In genomic region chr4:112517911-112518310, GRCh38 we compare ENCODE assay signal across 19 cellular contexts. TPM values are rescaled to one million over a fixed set of nuclear protein-coding genes. Genes with fewer than 3 reads are reported as not detected.
DNase-seq lines count a peak whose midpoint lies in the region; ATAC-seq, FAIRE-seq and TF ChIP-seq lines count a peak whose summit lies in the region.
"Had no signal": no experiment of that assay in that cellular context is flagged by ENCODE, and none has a peak within 500 bp of the region (broad histone marks: within the 10 kb centered on the region; RNA-seq: fewer than 3 reads in every experiment).

No MANE protein-coding gene starts in this region.

- peaks cover 0 to 3% (median 2%) of the 10 kb centered on the region in 3 donors for H3K36me3 Mint-ChIP-seq in CD8-positive, alpha-beta memory T cell
- H3K36me3 Mint-ChIP-seq in activated B cell treated with CpG ODN at 0.5 μM for 24 hours (ENCODE audit: low read depth): peaks cover 2% of the 10 kb centered on the region
- H3K36me3 Mint-ChIP-seq in memory B cell: no peaks in the 10 kb centered on the region

- peaks cover 89% of the 10 kb centered on the region for H3K27me3 ChIP-seq in CD8-positive, alpha-beta memory T cell (ENCODE audit: insufficient read depth, low read length, poor library complexity, severe bottlenecking)
- peaks cover 0 to 62% of the 10 kb centered on the region in 2 donors for H3K27me3 ChIP-seq in body of pancreas
- peaks cover 16 to 100% (median 97%) of the 10 kb centered on the region in 45 donors for H3K27me3 ChIP-seq in dorsolateral prefrontal cortex

- 20 to 24% methylated on average over 3 of the region's 3 CpGs for WGBS in body of pancreas, 2 donors

- H3K9me3 ChIP-seq in CD8-positive, alpha-beta memory T cell (ENCODE audit: low read length): no peaks in the 10 kb centered on the region
- no peaks in the 10 kb centered on the region for H3K9me3 ChIP-seq in body of pancreas
- H3K9me3 ChIP-seq: heart left ventricle, MG63, Peyer's patch had no signal

- no peak for DNase-seq in CD8-positive, alpha-beta memory T cell
- DNase-seq in GM12891 (ENCODE audit: insufficient read length, low spot score) (no peak), activated B cell treated with CpG ODN at 0.5 μM for 24 hours (no peak), memory B cell (ENCODE audit: low spot score in 2 of 2) (no peak), NCI-H2171 treated with DMSO at 0.1 percent for 48 hours (lab: John Stamatoyannopoulos, UW) (no peak), body of pancreas (no peak), dorsolateral prefrontal cortex (no peak)
- DNase-seq: activated CD4-positive, CD25-positive, alpha-beta regulatory T cell; esophagus squamous epithelium; GOT3; heart left ventricle; kidney glomerular epithelial cell; MG63; midbrain; NCI-H2081; Peyer's patch; stimulated activated CD4-positive, alpha-beta T cell treated with anti-CD3 and anti-CD28 coated beads, Interleukin-12 subunit alpha, Interleukin-12 subunit beta, amount 100 ng/mL, for 4 hours; SW 1271 had no signal

- POLR2A ChIA-PET in CD8-positive, alpha-beta memory T cell (lab: Charles Lee): no interaction called here
- POLR2A ChIA-PET in activated B cell treated with CpG ODN at 0.5 μM for 24 hours (lab: Charles Lee): interaction anchor here (0.7 kb wide), 1 partner anchor 378 kb away, joined by 3 read pairs; no protein-coding TSS in a partner anchor

- peaks cover 35% of the 10 kb centered on the region for H3K4me1 ChIP-seq in CD8-positive, alpha-beta memory T cell (ENCODE audit: insufficient read depth, low read length)
- H3K4me1 ChIP-seq in body of pancreas: peaks cover 40% of the 10 kb centered on the region

- ATAC-seq in activated B cell treated with CpG ODN at 0.5 μM for 24 hours (ENCODE audit: low read depth) (no peak), memory B cell (ENCODE audit: low read depth) (no peak), body of pancreas (no peak)
- ATAC-seq: heart left ventricle had no signal

- no peaks in the 10 kb centered on the region for H3K36me3 ChIP-seq in CD8-positive, alpha-beta memory T cell (ENCODE audit: insufficient read depth, low read length)
- no peaks in the 10 kb centered on the region for H3K36me3 ChIP-seq in body of pancreas (replicated peaks in 1 of 2; ENCODE audit: insufficient read depth in 1 of 2, low read depth in 2 of 2)
- H3K36me3 ChIP-seq: esophagus squamous epithelium, heart left ventricle, MG63, Peyer's patch had no signal

- peaks cover 46 to 70% (median 66%) of the 10 kb centered on the region in 3 donors for H3K4me1 Mint-ChIP-seq in CD8-positive, alpha-beta memory T cell
- peaks cover 58% of the 10 kb centered on the region for H3K4me1 Mint-ChIP-seq in activated B cell treated with CpG ODN at 0.5 μM for 24 hours
- peaks cover 36% of the 10 kb centered on the region for H3K4me1 Mint-ChIP-seq in memory B cell

- no peak overlapping the region for H3K27ac ChIP-seq in CD8-positive, alpha-beta memory T cell (ENCODE audit: low read depth, low read length)
- no peak overlapping the region for H3K27ac ChIP-seq in body of pancreas
- H3K27ac ChIP-seq in dorsolateral prefrontal cortex: no peak overlapping the region
- H3K27ac ChIP-seq: esophagus squamous epithelium, heart left ventricle, Peyer's patch had no signal

- no peak for TF ChIP-seq CTCF in activated B cell treated with CpG ODN at 0.5 μM for 24 hours (IDR thresholded peaks at IDR 0.05)
- TF ChIP-seq CTCF in body of pancreas (IDR thresholded peaks at IDR 0.05): no peak
- TF ChIP-seq CTCF in dorsolateral prefrontal cortex (IDR thresholded peaks at IDR 0.05 in 54 of 56, conservative IDR thresholded peaks at IDR 0.05 in 2 of 56; ENCODE audit: low read depth in 1 of 56, partially characterized antibody in 56 of 56): no peak

- FAIRE-seq in GM12891 (lab: Jason Lieb, UNC): peak; percentile 77

- peaks cover 80 to 99% of the 10 kb centered on the region in 2 donors for H3K27me3 Mint-ChIP-seq in CD8-positive, alpha-beta memory T cell
- peaks cover 79% of the 10 kb centered on the region for H3K27me3 Mint-ChIP-seq in activated B cell treated with CpG ODN at 0.5 μM for 24 hours
- H3K27me3 Mint-ChIP-seq in memory B cell: peaks cover 42% of the 10 kb centered on the region

- H3K4me3 Mint-ChIP-seq in CD8-positive, alpha-beta memory T cell: peak overlapping the region in 6 of 7 donors; percentile 72 to 92 (median 76)
- peak overlapping the region; percentile 70 for H3K4me3 Mint-ChIP-seq in activated B cell treated with CpG ODN at 0.5 μM for 24 hours
- H3K4me3 Mint-ChIP-seq in memory B cell: peak overlapping the region; percentile 61

- H3K9me3 Mint-ChIP-seq in CD8-positive, alpha-beta memory T cell: peaks cover 3 to 28% (median 13%) of the 10 kb centered on the region in 5 donors
- H3K9me3 Mint-ChIP-seq in activated B cell treated with CpG ODN at 0.5 μM for 24 hours (peaks cover 2% of the 10 kb centered on the region), memory B cell (peaks cover 3% of the 10 kb centered on the region)

- intact Hi-C loops in activated B cell treated with CpG ODN at 0.5 μM for 24 hours (cut with micrococcal nuclease) (loop anchor here (1.0 to 5.0 kb wide), 3 partner anchors 9 to 1891 kb away; partner anchors contain the start of gene AP1AR), body of pancreas (cut with DNase I) (no loop called here), dorsolateral prefrontal cortex (cut with DNase I) (loop anchor here in 1 of 2 donors (10.0 kb wide), 1 partner anchor 1893 kb away; the partner anchor contains the start of gene PITX2)

- CTCF ChIA-PET in CD8-positive, alpha-beta memory T cell (lab: Charles Lee): no interaction called here
- CTCF ChIA-PET in activated B cell treated with CpG ODN at 0.5 μM for 24 hours (lab: Charles Lee): no interaction called here

- H3K4me3 ChIP-seq in CD8-positive, alpha-beta memory T cell (ENCODE audit: low read length): no peak overlapping the region
- H3K4me3 ChIP-seq in body of pancreas: no peak overlapping the region
- H3K4me3 ChIP-seq in dorsolateral prefrontal cortex: no peak overlapping the region
- H3K4me3 ChIP-seq: MG63, Peyer's patch had no signal

- H3K27ac Mint-ChIP-seq in CD8-positive, alpha-beta memory T cell: peak overlapping the region in 2 of 8 donors; percentile 0 to 66
- no peak overlapping the region for H3K27ac Mint-ChIP-seq in activated B cell treated with CpG ODN at 0.5 μM for 24 hours
- H3K27ac Mint-ChIP-seq in memory B cell: no peak overlapping the region

- TF ChIP-seq POLR2A in GM12891 (IDR thresholded peaks at IDR 0.05; ENCODE audit: low read depth, low read length) (no peak), body of pancreas (IDR thresholded peaks at IDR 0.05) (no peak)

TF ChIP-seq in GM12891, 5 proteins besides CTCF, POLR2A, EP300 and RAD21:
- no peak for TF ChIP-seq TAF1 (IDR thresholded peaks at IDR 0.05; ENCODE audit: low read depth, low read length)
TF ChIP-seq in GM12891: peak in this region for 0.

RNA-seq across cellular contexts. Expression of gene NEUROG2, which starts 1.9 kb away (rescaled TPM):
- not detected for total RNA-seq in CD8-positive, alpha-beta memory T cell
- polyA plus RNA-seq in CD8-positive, alpha-beta memory T cell: not detected
- 1.7 TPM for polyA plus RNA-seq in GM12891 (2012; ENCODE audit: low read depth, missing spikeins)
- total RNA-seq in activated B cell treated with CpG ODN at 0.5 μM for 24 hours (not detected in 2 replicates), body of pancreas (not detected), dorsolateral prefrontal cortex (1 to 10 TPM in 1 of 120 experiments, under 1 TPM in 72, not detected in 47; 0.19 to 1.2 (median 0.41) TPM)
- total RNA-seq: esophagus squamous epithelium, heart left ventricle, HT-29, Peyer's patch had no signal
- polyA plus RNA-seq: heart left ventricle had no signal
